In the genomic region with DNA sequence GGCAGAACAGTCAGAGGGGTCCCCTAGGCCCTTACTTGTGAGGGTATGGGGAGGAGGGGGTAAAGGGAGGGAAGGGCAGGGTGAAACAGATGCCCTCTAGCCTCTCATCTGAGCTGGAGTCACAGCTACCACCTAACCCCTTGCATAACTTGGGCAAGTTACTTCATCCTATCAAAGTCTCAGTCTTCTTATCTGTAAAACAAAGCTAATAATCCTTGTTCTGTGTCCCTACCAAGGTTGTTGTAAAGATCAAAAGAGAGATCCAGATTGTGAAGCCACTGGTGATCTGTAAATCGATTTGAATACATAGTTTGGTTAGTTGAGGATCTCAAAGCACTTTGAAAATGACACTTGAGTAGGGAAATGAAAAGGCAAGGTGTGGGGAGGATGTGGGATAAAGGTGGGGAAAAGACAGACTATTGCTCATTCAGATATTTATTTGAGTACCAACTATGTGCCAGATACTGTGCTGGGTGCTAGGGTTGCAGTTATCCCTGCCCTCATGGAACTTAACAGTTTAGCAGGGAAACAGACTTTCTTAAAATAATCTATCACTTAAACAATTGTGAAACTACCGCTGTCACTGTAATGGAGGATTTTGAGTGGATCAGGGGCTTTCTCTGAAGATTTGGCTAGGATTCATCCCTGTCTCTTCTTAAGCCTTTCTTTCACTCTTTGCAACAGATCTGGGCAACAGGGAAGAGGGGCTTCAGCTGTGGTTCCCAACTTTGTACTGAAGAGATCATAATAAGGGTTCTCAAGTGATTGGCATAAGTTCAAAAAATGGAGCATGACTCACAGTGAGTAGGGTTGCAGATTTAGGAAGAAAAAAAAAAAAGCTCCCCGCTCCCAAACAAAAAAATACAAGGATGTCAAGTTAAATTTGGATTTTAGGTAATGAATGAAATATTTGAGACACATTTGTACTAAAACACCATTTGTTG, we compare ENCODE assay signal across 1 cellular context.
TF ChIP-seq lines count a peak whose summit lies in the region.

No MANE protein-coding gene starts in this region.

TF ChIP-seq in SK-N-SH treated with all-trans-retinoic acid at 6 μM for 48 hours, 23 proteins besides CTCF, POLR2A, EP300 and RAD21 (continued from another document):
- TF ChIP-seq, protein P1, sequence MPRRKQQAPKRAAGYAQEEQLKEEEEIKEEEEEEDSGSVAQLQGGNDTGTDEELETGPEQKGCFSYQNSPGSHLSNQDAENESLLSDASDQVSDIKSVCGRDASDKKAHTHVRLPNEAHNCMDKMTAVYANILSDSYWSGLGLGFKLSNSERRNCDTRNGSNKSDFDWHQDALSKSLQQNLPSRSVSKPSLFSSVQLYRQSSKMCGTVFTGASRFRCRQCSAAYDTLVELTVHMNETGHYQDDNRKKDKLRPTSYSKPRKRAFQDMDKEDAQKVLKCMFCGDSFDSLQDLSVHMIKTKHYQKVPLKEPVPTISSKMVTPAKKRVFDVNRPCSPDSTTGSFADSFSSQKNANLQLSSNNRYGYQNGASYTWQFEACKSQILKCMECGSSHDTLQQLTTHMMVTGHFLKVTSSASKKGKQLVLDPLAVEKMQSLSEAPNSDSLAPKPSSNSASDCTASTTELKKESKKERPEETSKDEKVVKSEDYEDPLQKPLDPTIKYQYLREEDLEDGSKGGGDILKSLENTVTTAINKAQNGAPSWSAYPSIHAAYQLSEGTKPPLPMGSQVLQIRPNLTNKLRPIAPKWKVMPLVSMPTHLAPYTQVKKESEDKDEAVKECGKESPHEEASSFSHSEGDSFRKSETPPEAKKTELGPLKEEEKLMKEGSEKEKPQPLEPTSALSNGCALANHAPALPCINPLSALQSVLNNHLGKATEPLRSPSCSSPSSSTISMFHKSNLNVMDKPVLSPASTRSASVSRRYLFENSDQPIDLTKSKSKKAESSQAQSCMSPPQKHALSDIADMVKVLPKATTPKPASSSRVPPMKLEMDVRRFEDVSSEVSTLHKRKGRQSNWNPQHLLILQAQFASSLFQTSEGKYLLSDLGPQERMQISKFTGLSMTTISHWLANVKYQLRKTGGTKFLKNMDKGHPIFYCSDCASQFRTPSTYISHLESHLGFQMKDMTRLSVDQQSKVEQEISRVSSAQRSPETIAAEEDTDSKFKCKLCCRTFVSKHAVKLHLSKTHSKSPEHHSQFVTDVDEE (CRISPR knock-in tag; IDR thresholded peaks at IDR 0.05) = no peak
- TF ChIP-seq OSR1 (CRISPR knock-in tag; IDR thresholded peaks at IDR 0.05) (no peak), SNAI2 (CRISPR knock-in tag; IDR thresholded peaks at IDR 0.05) (no peak), ZFP3 (CRISPR knock-in tag; IDR thresholded peaks at IDR 0.05) (no peak), TOX (CRISPR knock-in tag; IDR thresholded peaks at IDR 0.05; ENCODE audit: borderline replicate concordance) (no peak), ZC3H10 (CRISPR knock-in tag; IDR thresholded peaks at IDR 0.05) (no peak), ZNF8 (CRISPR knock-in tag; IDR thresholded peaks at IDR 0.05) (no peak), ZNF565 (CRISPR knock-in tag; conservative IDR thresholded peaks at IDR 0.05; ENCODE audit: low read depth) (no peak)
- TF ChIP-seq, protein P2, sequence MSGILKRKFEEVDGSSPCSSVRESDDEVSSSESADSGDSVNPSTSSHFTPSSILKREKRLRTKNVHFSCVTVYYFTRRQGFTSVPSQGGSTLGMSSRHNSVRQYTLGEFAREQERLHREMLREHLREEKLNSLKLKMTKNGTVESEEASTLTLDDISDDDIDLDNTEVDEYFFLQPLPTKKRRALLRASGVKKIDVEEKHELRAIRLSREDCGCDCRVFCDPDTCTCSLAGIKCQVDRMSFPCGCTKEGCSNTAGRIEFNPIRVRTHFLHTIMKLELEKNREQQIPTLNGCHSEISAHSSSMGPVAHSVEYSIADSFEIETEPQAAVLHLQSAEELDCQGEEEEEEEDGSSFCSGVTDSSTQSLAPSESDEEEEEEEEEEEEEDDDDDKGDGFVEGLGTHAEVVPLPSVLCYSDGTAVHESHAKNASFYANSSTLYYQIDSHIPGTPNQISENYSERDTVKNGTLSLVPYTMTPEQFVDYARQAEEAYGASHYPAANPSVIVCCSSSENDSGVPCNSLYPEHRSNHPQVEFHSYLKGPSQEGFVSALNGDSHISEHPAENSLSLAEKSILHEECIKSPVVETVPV (CRISPR knock-in tag; IDR thresholded peaks at IDR 0.05) = no peak
TF ChIP-seq in SK-N-SH treated with all-trans-retinoic acid at 6 μM for 48 hours: peak in this region for 0.
